ENCODE assay signal across 17 cellular contexts in the genomic region with DNA sequence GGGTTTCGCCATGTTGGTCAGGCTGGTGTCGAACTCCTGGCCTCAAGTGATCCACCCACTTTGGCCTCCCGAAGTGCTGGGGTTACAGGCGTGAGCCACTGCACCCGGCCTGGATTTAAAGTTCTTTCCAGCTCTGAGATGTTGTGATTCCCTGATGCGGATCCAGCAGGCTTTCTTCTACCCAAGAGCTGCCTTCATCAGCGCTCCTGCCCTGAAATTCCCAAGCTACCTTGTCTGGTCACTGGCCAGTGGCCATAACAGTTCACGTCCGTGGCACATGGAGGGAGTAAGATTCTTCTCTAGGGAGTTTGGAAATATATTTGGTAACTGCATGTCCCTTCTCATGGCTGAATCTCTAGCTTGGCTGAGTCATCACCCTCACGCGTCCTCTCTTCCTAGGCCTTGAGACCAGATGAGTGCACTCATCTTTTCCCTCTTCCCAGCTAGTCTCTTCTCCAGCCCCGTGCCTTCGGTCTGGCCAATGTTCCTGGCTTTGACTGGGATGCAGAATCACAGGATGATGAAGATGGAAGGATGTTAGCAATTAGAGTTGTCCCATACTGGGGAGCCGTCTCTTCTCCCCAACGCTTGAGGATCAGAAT. TPM values are rescaled to one million over a fixed set of nuclear protein-coding genes. Genes with fewer than 3 reads are reported as not detected.
DNase-seq lines count a peak whose midpoint lies in the region; ATAC-seq, FAIRE-seq and TF ChIP-seq lines count a peak whose summit lies in the region.
"Had no signal": no experiment of that assay in that cellular context is flagged by ENCODE, and none has a peak within 500 bp of the region (broad histone marks: within the 10 kb centered on the region; RNA-seq: fewer than 3 reads in every experiment).

No MANE protein-coding gene starts in this region.

- H3K4me1 ChIP-seq in GM23248 (ENCODE audit: insufficient read depth) (no peaks in the 10 kb centered on the region), K562 (replicated peaks in 1 of 2; ENCODE audit: control insufficient read depth in 2 of 2, insufficient read depth in 2 of 2, low read length in 2 of 2) (peaks cover 0 to 5% of the 10 kb centered on the region in 2 experiments; a peak in 2 of 5 replicates), left lung (no peaks in the 10 kb centered on the region)
- peaks cover 6 to 23% of the 10 kb centered on the region in 2 donors for H3K4me1 ChIP-seq in naive thymus-derived CD4-positive, alpha-beta T cell (ENCODE audit: control insufficient read depth in 2 of 2, insufficient read depth in 2 of 2, low read length in 2 of 2)
- H3K4me1 ChIP-seq: psoas muscle had no signal

- no peak for ATAC-seq in K562
- ATAC-seq in naive thymus-derived CD4-positive, alpha-beta T cell, result no peak
- ATAC-seq in left lung, result no peak
- ATAC-seq in HG02571 (IDR thresholded peaks at IDR 0.05; ENCODE audit: unreplicated experiment), result no peak

- peaks cover 24 to 55% (median 38%) of the 10 kb centered on the region in 7 donors for H3K4me1 Mint-ChIP-seq in naive thymus-derived CD4-positive, alpha-beta T cell

- no peak for TF ChIP-seq RAD21 in K562 (CRISPR knock-in tag; conservative IDR thresholded peaks at IDR 0.05 in 1 of 2, IDR thresholded peaks at IDR 0.05 in 1 of 2)

- H3K9ac ChIP-seq in GM23248 (no peak overlapping the region), K562 (ENCODE audit: insufficient read depth in 1 of 2, low read depth in 2 of 2, low read length in 2 of 2) (no peak overlapping the region)

- H3K36me3 ChIP-seq in GM23248 (ENCODE audit: low read depth), result no peaks in the 10 kb centered on the region
- no peaks in the 10 kb centered on the region for H3K36me3 ChIP-seq in K562 (ENCODE audit: control insufficient read depth, insufficient read depth, low read length)
- H3K36me3 ChIP-seq in naive thymus-derived CD4-positive, alpha-beta T cell (ENCODE audit: control insufficient read depth in 2 of 3, insufficient read depth in 3 of 3, low read length in 3 of 3), result no peaks in the 10 kb centered on the region
- H3K36me3 ChIP-seq in left lung, result no peaks in the 10 kb centered on the region
- H3K36me3 ChIP-seq: thoracic aorta had no signal

- peak; percentile 20 for DNase-seq in AG09319 (ENCODE audit: extremely low read depth, low read depth)
- DNase-seq in GM23248, result peak; percentile 72
- no peak for DNase-seq in K562 (ENCODE audit: extremely low read depth in 1 of 4, low spot score in 3 of 4)
- DNase-seq in naive thymus-derived CD4-positive, alpha-beta T cell, result no peak
- no peak for DNase-seq in left lung
- DNase-seq in dorsolateral prefrontal cortex, result no peak
- no peak for DNase-seq in NCI-H82 treated with DMSO at 0.1 percent for 48 hours (lab: John Stamatoyannopoulos, UW; ENCODE audit: unreplicated experiment)
- DNase-seq: activated CD4-positive, CD25-positive, alpha-beta regulatory T cell treated with anti-CD3 and anti-CD28 coated beads, Interleukin-2, amount 50 U/mL, for 72 hours; activated T-cell treated with anti-CD3 and anti-CD28 coated beads, Interleukin-2, amount 50 U/mL, for 24 hours; anterior cingulate cortex; cortex of kidney; naive B cell; NCI-H2029 treated with DMSO at 0.1 percent for 48 hours had no signal

- no peaks in the 10 kb centered on the region for H4K20me1 ChIP-seq in GM23248 (ENCODE audit: insufficient read depth)
- H4K20me1 ChIP-seq in K562 (replicated peaks; ENCODE audit: control insufficient read depth, insufficient read depth, low read length), result no peaks in the 10 kb centered on the region

- no peaks in the 10 kb centered on the region for H3K9me2 ChIP-seq in GM23248 (ENCODE audit: insufficient read depth)

- no peak for FAIRE-seq in K562 (lab: Jason Lieb, UNC)

- H3K27me3 ChIP-seq in GM23248 (replicated peaks; ENCODE audit: insufficient read depth) (peaks cover 16% of the 10 kb centered on the region; the same call in 1 of the 2 replicates), K562 (ENCODE audit: control insufficient read depth in 2 of 2, insufficient read depth in 2 of 2, low read length in 2 of 2) (peaks cover 5 to 20% of the 10 kb centered on the region in 2 experiments; a peak in 3 of 5 replicates), left lung (no peaks in the 10 kb centered on the region), dorsolateral prefrontal cortex (no peaks in the 10 kb centered on the region)
- H3K27me3 ChIP-seq in naive thymus-derived CD4-positive, alpha-beta T cell (ENCODE audit: control insufficient read depth in 2 of 2, insufficient read depth in 2 of 2, low read length in 2 of 2), result no peaks in the 10 kb centered on the region

- no peak for TF ChIP-seq CTCF in AG09319 (IDR thresholded peaks at IDR 0.05; ENCODE audit: low read depth, low read length)
- no peak for TF ChIP-seq CTCF in K562 (IDR thresholded peaks at IDR 0.05 in 2 of 3, conservative IDR thresholded peaks at IDR 0.05 in 1 of 3; ENCODE audit: insufficient read depth in 2 of 3, low read depth in 1 of 3, low read length in 3 of 3)
- TF ChIP-seq CTCF in left lung (IDR thresholded peaks at IDR 0.05), result no peak
- no peak for TF ChIP-seq CTCF in dorsolateral prefrontal cortex (IDR thresholded peaks at IDR 0.05 in 54 of 56, conservative IDR thresholded peaks at IDR 0.05 in 2 of 56; ENCODE audit: low read depth in 1 of 56, partially characterized antibody in 56 of 56)

- no peak overlapping the region for H2AFZ ChIP-seq in GM23248
- no peak overlapping the region for H2AFZ ChIP-seq in K562 (ENCODE audit: low read depth, low read length)

- peaks cover 0 to 2% (median 0%) of the 10 kb centered on the region in 5 donors for H3K27me3 Mint-ChIP-seq in naive thymus-derived CD4-positive, alpha-beta T cell
- H3K27me3 Mint-ChIP-seq: activated T-cell treated with anti-CD3 and anti-CD28 coated beads, Interleukin-2, amount 50 U/mL, for 24 hours had no signal

- peaks cover 0 to 25% (median 3%) of the 10 kb centered on the region in 11 donors for H3K9me3 Mint-ChIP-seq in naive thymus-derived CD4-positive, alpha-beta T cell

- no peak for TF ChIP-seq POLR2A in K562 (conservative IDR thresholded peaks at IDR 0.05)

- POLR2A ChIA-PET in K562 (lab: Yijun Ruan, JAX), result interaction anchor here (0.7 to 1.2 kb wide), 2 partner anchors 8 to 392 kb away, joined by 4 to 5 read pairs; no protein-coding TSS in a partner anchor
- POLR2A ChIA-PET in naive thymus-derived CD4-positive, alpha-beta T cell (lab: Charles Lee), result interaction anchor here (0.9 to 1.0 kb wide), 2 partner anchors 58 to 71 kb away, joined by 3 read pairs; no protein-coding TSS in a partner anchor

- H3K4me3 ChIP-seq in GM23248 (no peak overlapping the region), K562 (no peak overlapping the region), left lung (no peak overlapping the region), dorsolateral prefrontal cortex (no peak overlapping the region)
- no peak overlapping the region for H3K4me3 ChIP-seq in naive thymus-derived CD4-positive, alpha-beta T cell (ENCODE audit: low read length)
- H3K4me3 ChIP-seq: psoas muscle, thoracic aorta had no signal

- no peak for TF ChIP-seq EP300 in K562 (IDR thresholded peaks at IDR 0.05; ENCODE audit: low read length)

- H3F3A ChIP-seq in GM23248 (ENCODE audit: insufficient read depth), result no peaks in the 10 kb centered on the region

- H3K4me3 Mint-ChIP-seq in naive thymus-derived CD4-positive, alpha-beta T cell, result peak overlapping the region in 1 of 10 donors; percentile 54
- H3K4me3 Mint-ChIP-seq: activated T-cell treated with anti-CD3 and anti-CD28 coated beads, Interleukin-2, amount 50 U/mL, for 24 hours; naive B cell; T-helper 1 cell treated with Interleukin-12 subunit alpha and Interleukin-12 subunit beta and Interleukin-4 antibody, amounts not matched to agents 30 μg/mL and 1 μg/mL, for 36 hours had no signal

- CTCF ChIA-PET in K562 (lab: Yijun Ruan, JAX; ENCODE audit: low intra/inter-chr PET ratio), result no interaction called here
- CTCF ChIA-PET in naive thymus-derived CD4-positive, alpha-beta T cell (lab: Charles Lee), result interaction anchor here (0.7 kb wide), 1 partner anchor 1897 kb away, joined by 3 read pairs; no protein-coding TSS in a partner anchor

- H3K9me3 ChIP-seq in GM23248 (ENCODE audit: low read depth) (no peaks in the 10 kb centered on the region), K562 (replicated peaks; ENCODE audit: control insufficient read depth, insufficient read depth, low read depth, low read length) (no peaks in the 10 kb centered on the region), left lung (no peaks in the 10 kb centered on the region)
- no peaks in the 10 kb centered on the region for H3K9me3 ChIP-seq in naive thymus-derived CD4-positive, alpha-beta T cell (ENCODE audit: control insufficient read depth in 2 of 3, low read length in 3 of 3)
- H3K9me3 ChIP-seq: psoas muscle, thoracic aorta had no signal

- WGBS in GM23248 (ENCODE audit: low coverage in 1 of 2, low lambda C conversion rate in 2 of 2, missing lambda C conversion rate in 2 of 2), 2 experiments, result 42 to 47% methylated on average over 15 of the region's 15 CpGs
- WGBS in K562 (ENCODE audit: insufficient coverage, low coverage, missing lambda C conversion rate), result 16% methylated on average over 13 of the region's 15 CpGs

- no peak overlapping the region for H3K27ac ChIP-seq in GM23248
- no peak overlapping the region for H3K27ac ChIP-seq in K562 (ENCODE audit: extremely low read depth, low read depth, low read length)
- no peak overlapping the region for H3K27ac ChIP-seq in naive thymus-derived CD4-positive, alpha-beta T cell (ENCODE audit: low read depth, low read length)
- H3K27ac ChIP-seq in left lung, result no peak overlapping the region
- H3K27ac ChIP-seq in dorsolateral prefrontal cortex, result no peak overlapping the region
- H3K27ac ChIP-seq: psoas muscle, thoracic aorta had no signal

- no peaks in the 10 kb centered on the region for H3K79me2 ChIP-seq in GM23248 (ENCODE audit: insufficient read depth)
- no peaks in the 10 kb centered on the region for H3K79me2 ChIP-seq in K562 (ENCODE audit: control insufficient read depth, insufficient read depth, low read length)

- peak overlapping the region in 5 of 9 donors; percentile 18 to 74 (median 44) for H3K27ac Mint-ChIP-seq in naive thymus-derived CD4-positive, alpha-beta T cell
- H3K27ac Mint-ChIP-seq: T-helper 1 cell treated with Interleukin-12 subunit alpha and Interleukin-12 subunit beta and Interleukin-4 antibody, amounts not matched to agents 30 μg/mL and 1 μg/mL, for 36 hours had no signal

- H3K4me2 ChIP-seq in GM23248 (ENCODE audit: unreplicated experiment), result no peak overlapping the region
- H3K4me2 ChIP-seq in K562 (ENCODE audit: insufficient read depth, low read length), result no peak overlapping the region

- BruUV-seq in K562 (replicated peaks; lab: Mats Ljungman, UMichigan), result no TSS peak

- peaks cover 0 to 23% (median 3%) of the 10 kb centered on the region in 5 donors for H3K36me3 Mint-ChIP-seq in naive thymus-derived CD4-positive, alpha-beta T cell
- H3K36me3 Mint-ChIP-seq: naive B cell had no signal

- in situ Hi-C loops in GM23248 (cut with MboI) (no loop called here), K562 (cut with MboI) (no loop called here)

- no peaks in the 10 kb centered on the region for H3K9me1 ChIP-seq in K562 (ENCODE audit: control insufficient read depth, insufficient read depth, low read length)

- intact Hi-C loops in K562 (cut with micrococcal nuclease), result loop anchor here (5.0 kb wide), 2 partner anchors 36 to 56 kb away; no protein-coding TSS in a partner anchor
- intact Hi-C loops in naive thymus-derived CD4-positive, alpha-beta T cell (cut with micrococcal nuclease), result loop anchor here in 1 of 2 donors (5.0 kb wide), 1 partner anchor 56 kb away; no protein-coding TSS in a partner anchor
- intact Hi-C loops in left lung (cut with DNase I), result no loop called here
- intact Hi-C loops in dorsolateral prefrontal cortex (cut with DNase I), result no loop called here

RNA-seq across cellular contexts. Expression of gene APOD, which starts 29.8 kb away (rescaled TPM):
- 0.97 TPM in 1 of 2 replicates, not detected in the other for total RNA-seq in GM23248 (2014; rRNA removed; shearing (Covaris generic))
- polyA plus RNA-seq in GM23248 (2016; fragmentation: Nextera tagmentation; extraction: Ambion mirVana) (3.7 and 4.7 TPM in 2 replicates), K562 (2011; rRNA removed) (0.50 TPM in 1 of 2 replicates, not detected in the other), K562 (2014; fragmentation: Illumina TruSeq; extraction: Trizol) (0.48 and 0.54 TPM in 2 replicates), K562 (2014; fragmentation: Nextera tagmentation; extraction: Ambion mirVana) (under 1 TPM; 0.36 to 0.44 TPM), K562 (2014; rRNA removed) (0.32 TPM in 1 of 2 replicates, not detected in the other)
- total RNA-seq in K562 (2011; cell fraction: chromatin; rRNA removed; ENCODE audit: low replicate concordance), result 0.42 and 0.58 TPM in 2 replicates
- total RNA-seq in K562 (2011; cell fraction: nucleolus; rRNA removed), result 1.3 TPM in 2 replicates
- 0.29 and 1.8 TPM in 2 replicates for total RNA-seq in K562 (2011; cell fraction: nucleoplasm; rRNA removed)
- total RNA-seq in K562 (2014; rRNA removed) (not detected in 2 replicates), K562 (2014; rRNA removed; fragmentation: Illumina TruSeq; extraction: Trizol) (0.25 and 0.48 TPM in 2 replicates), K562 (2015; rRNA removed; fragmentation: Illumina TruSeq; extraction: Trizol) (0.18 TPM in 1 of 2 replicates, not detected in the other), K562 (2021) (0.33 and 0.83 TPM in 2 replicates), left lung (10 to 100 TPM; 10.6 to 25.5 TPM), dorsolateral prefrontal cortex (1,000 to 10,000 TPM in 1 of 120 experiments, 100 to 1,000 TPM in 119; 145 to 1,164 (median 402) TPM)
- 0.04 and 0.27 TPM in 2 replicates for polyA plus RNA-seq in K562 (2011; cell fraction: cytosol; rRNA removed)
- polyA plus RNA-seq in K562 (2011; cell fraction: nucleus; rRNA removed), result 0.11 and 0.21 TPM in 2 replicates
- polyA plus RNA-seq in K562 (2012), result 0.26 and 1.4 TPM in 2 replicates
- 0.36 and 0.74 TPM in 2 replicates for polyA minus RNA-seq in K562 (2011; rRNA and poly(A)+ RNA removed)
- not detected in 2 replicates for polyA minus RNA-seq in K562 (2011; cell fraction: cytosol; rRNA and poly(A)+ RNA removed)
- polyA minus RNA-seq in K562 (2011; cell fraction: nucleus; rRNA and poly(A)+ RNA removed), result not detected in 2 replicates
- total RNA-seq in naive thymus-derived CD4-positive, alpha-beta T cell, result under 1 TPM in 1 of 5 experiments, not detected in 4; 0.56 TPM
- not detected for polyA plus RNA-seq in naive thymus-derived CD4-positive, alpha-beta T cell

Comparison
In these comparisons a context has a peak if more than half of its experiments do, and no peak if none do; other contexts are left out.
1. DNase-seq: peak in AG09319 (single experiment) and GM23248 (single experiment); none in K562 (0 of 4), naive thymus-derived CD4-positive, alpha-beta T cell (0 of 9), left lung (0 of 2), dorsolateral prefrontal cortex (0 of 10) and NCI-H82 treated with DMSO at 0.1 percent for 48 hours (single experiment).
2. RNA of gene APOD, which starts 29.8 kb away (total RNA-seq): 145 to 1,164 TPM in dorsolateral prefrontal cortex; 10.6 to 25.5 TPM in left lung, 0.97 TPM in GM23248, 0.18 to 1.8 TPM in K562 and 0.56 TPM in naive thymus-derived CD4-positive, alpha-beta T cell; every median in the first group is over 4 times any median in the second.